Comparison of ENCODE assay signal across 9 cellular contexts in the genomic region with DNA sequence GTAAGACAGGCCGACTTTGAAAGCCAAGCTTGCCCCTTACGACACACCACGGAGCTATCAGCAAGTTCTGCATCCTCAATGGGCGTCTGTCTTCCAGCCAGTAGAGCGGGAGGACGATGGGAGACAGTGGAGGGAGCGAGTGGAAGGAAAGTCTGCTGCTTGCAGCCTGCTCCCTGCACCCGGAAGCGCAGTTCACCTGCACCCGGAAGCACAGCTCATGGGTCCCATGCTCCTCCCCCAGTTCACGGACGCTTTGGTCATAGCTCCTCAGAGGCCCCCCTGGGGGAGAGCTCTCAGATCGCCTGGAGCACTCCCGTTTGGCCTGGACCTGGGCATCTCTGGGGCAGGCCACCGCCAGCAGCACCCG. TPM values are rescaled to one million over a fixed set of nuclear protein-coding genes. Genes with fewer than 3 reads are reported as not detected.
DNase-seq lines count a peak whose midpoint lies in the region; ATAC-seq, FAIRE-seq and TF ChIP-seq lines count a peak whose summit lies in the region.
"Had no signal": no experiment of that assay in that cellular context is flagged by ENCODE, and none has a peak within 500 bp of the region (broad histone marks: within the 10 kb centered on the region; RNA-seq: fewer than 3 reads in every experiment).

No MANE protein-coding gene starts in this region.

- H3K4ac ChIP-seq in mesenchymal stem cell (ENCODE audit: low read depth in 1 of 2, low read length in 2 of 2) = no peak overlapping the region

- no TSS peak for BruUV-seq in K562 (replicated peaks; lab: Mats Ljungman, UMichigan)

- H3K36me3 ChIP-seq in K562 (ENCODE audit: control insufficient read depth, insufficient read depth, low read length) = no peaks in the 10 kb centered on the region
- H3K36me3 ChIP-seq in mesenchymal stem cell (ENCODE audit: control insufficient read depth in 1 of 2, insufficient read depth in 2 of 2, low read depth in 1 of 2, low read length in 2 of 2) = peaks cover 57 to 79% of the 10 kb centered on the region in 2 experiments
- H3K36me3 ChIP-seq in transverse colon = no peaks in the 10 kb centered on the region

- H4K20me1 ChIP-seq in K562 (replicated peaks; ENCODE audit: control insufficient read depth, insufficient read depth, low read length) = no peaks in the 10 kb centered on the region

- no peak overlapping the region for H2BK15ac ChIP-seq in mesenchymal stem cell (ENCODE audit: low read depth, poor library complexity, severe bottlenecking)

- peak overlapping the region; percentile 2 to 57 for H3K18ac ChIP-seq in mesenchymal stem cell (ENCODE audit: low read depth in 1 of 2, low read length in 2 of 2)

- DNase-seq in NCI-H146 (lab: John Stamatoyannopoulos, UW) (peak; percentile 55), NCI-H146 treated with DMSO at 0.1 percent for 48 hours (lab: John Stamatoyannopoulos, UW; ENCODE audit: unreplicated experiment) (no peak), K562 (ENCODE audit: extremely low read depth in 1 of 4, low spot score in 3 of 4) (peak in 3 of 4 experiments; percentile 27 to 37 (median 35)), mesenchymal stem cell (no peak), transverse colon (no peak), KG1 (lab: John Stamatoyannopoulos, UW) (no peak), NCI-H82 treated with DMSO at 0.1 percent for 48 hours (lab: John Stamatoyannopoulos, UW; ENCODE audit: unreplicated experiment) (no peak)
- DNase-seq: GDM1 had no signal

- H3K4me1 ChIP-seq in K562 (replicated peaks in 1 of 2; ENCODE audit: control insufficient read depth in 2 of 2, insufficient read depth in 2 of 2, low read length in 2 of 2) = peaks cover 0 to 6% of the 10 kb centered on the region in 2 experiments; a peak in 2 of 5 replicates
- H3K4me1 ChIP-seq in mesenchymal stem cell (ENCODE audit: control insufficient read depth, insufficient read depth, low read depth, low read length) = peaks cover 47% of the 10 kb centered on the region
- peaks cover 11 to 37% (median 20%) of the 10 kb centered on the region in 4 donors for H3K4me1 ChIP-seq in transverse colon

- H2AK5ac ChIP-seq in mesenchymal stem cell (ENCODE audit: low read length, severe bottlenecking) = no peak overlapping the region

- H3K9me1 ChIP-seq in K562 (ENCODE audit: control insufficient read depth, insufficient read depth, low read length) = no peaks in the 10 kb centered on the region

- ATAC-seq in K562 (peak; percentile 64), GM18505 (IDR thresholded peaks at IDR 0.05; ENCODE audit: unreplicated experiment) (no peak)

- no peak overlapping the region for H2BK5ac ChIP-seq in mesenchymal stem cell (ENCODE audit: low read depth, low read length, poor library complexity, severe bottlenecking)

- no peaks in the 10 kb centered on the region for H3K79me2 ChIP-seq in K562 (ENCODE audit: control insufficient read depth, insufficient read depth, low read length)

- POLR2A ChIA-PET in K562 (lab: Yijun Ruan, JAX) = no interaction called here

- no peak for FAIRE-seq in K562 (lab: Jason Lieb, UNC)

- H3K4me3 ChIP-seq in K562 (no peak overlapping the region), mesenchymal stem cell (ENCODE audit: insufficient read depth in 1 of 2, low read depth in 1 of 2, low read length in 2 of 2) (no peak overlapping the region), transverse colon (no peak overlapping the region)

- H3K23ac ChIP-seq in mesenchymal stem cell (ENCODE audit: low read length in 2 of 2) = no peak overlapping the region

- peak overlapping the region in 1 of 2 experiments; percentile 67 for H3K14ac ChIP-seq in mesenchymal stem cell (ENCODE audit: low read length in 2 of 2)

- H3K27me3 ChIP-seq in K562 (ENCODE audit: control insufficient read depth in 2 of 2, insufficient read depth in 2 of 2, low read length in 2 of 2) = peaks cover 2 to 10% of the 10 kb centered on the region in 2 experiments; a peak in 2 of 5 replicates
- no peaks in the 10 kb centered on the region for H3K27me3 ChIP-seq in mesenchymal stem cell (ENCODE audit: control insufficient read depth in 1 of 2, insufficient read depth in 1 of 2, low read length in 2 of 2)
- H3K27me3 ChIP-seq in transverse colon = no peaks in the 10 kb centered on the region

- peak overlapping the region in 1 of 2 experiments; percentile 91 for H2BK12ac ChIP-seq in mesenchymal stem cell (ENCODE audit: low read length in 2 of 2)

- in situ Hi-C loops in K562 (cut with MboI) = loop anchor here (5.0 kb wide), 2 partner anchors 107 to 287 kb away; no protein-coding TSS in a partner anchor
- in situ Hi-C loops in transverse colon (cut with MboI; ENCODE audit: low pct_ligation_motif_present in 1 of 4, low pct_unique_long_range_greater_than_20kb in 1 of 4, low sequenced_read_pairs in 3 of 4) = loop anchor here (5.0 to 25.0 kb wide), 3 partner anchors 109 to 292 kb away; no protein-coding TSS in a partner anchor

- H4K91ac ChIP-seq in mesenchymal stem cell (ENCODE audit: low read length) = no peak overlapping the region

- intact Hi-C loops in K562 (cut with micrococcal nuclease) = no loop called here
- intact Hi-C loops in transverse colon (cut with DNase I; ENCODE audit: low total_unique reads) = loop anchor here (1.0 to 10.0 kb wide), 3 partner anchors 57 to 239 kb away; no protein-coding TSS in a partner anchor

- TF ChIP-seq CTCF in K562 (IDR thresholded peaks at IDR 0.05 in 2 of 3, conservative IDR thresholded peaks at IDR 0.05 in 1 of 3; ENCODE audit: insufficient read depth in 2 of 3, low read depth in 1 of 3, low read length in 3 of 3) = peak in 1 of 3 experiments; percentile 12; a peak in 1 of 6 replicates
- peak in 1 of 5 experiments; percentile 24 for TF ChIP-seq CTCF in transverse colon (IDR thresholded peaks at IDR 0.05)

- H3K9ac ChIP-seq in K562 (ENCODE audit: insufficient read depth in 1 of 2, low read depth in 2 of 2, low read length in 2 of 2) = no peak overlapping the region
- H3K9ac ChIP-seq in mesenchymal stem cell (ENCODE audit: low read length) = no peak overlapping the region

- H2AFZ ChIP-seq in K562 (ENCODE audit: low read depth, low read length) (peak overlapping the region; percentile 63), mesenchymal stem cell (ENCODE audit: low read depth, low read length) (no peak overlapping the region)

- H3K4me2 ChIP-seq in K562 (ENCODE audit: insufficient read depth, low read length) = peak overlapping the region; percentile 49
- H3K4me2 ChIP-seq in mesenchymal stem cell (ENCODE audit: low read length, poor library complexity, severe bottlenecking) = no peak overlapping the region

- H3K27ac ChIP-seq in K562 (ENCODE audit: extremely low read depth, low read depth, low read length) = no peak overlapping the region
- H3K27ac ChIP-seq in mesenchymal stem cell (ENCODE audit: low read length, poor library complexity, severe bottlenecking) = no peak overlapping the region
- peak overlapping the region; percentile 72 to 88 (median 76) for H3K27ac ChIP-seq in transverse colon

- CTCF ChIA-PET in K562 (lab: Yijun Ruan, JAX; ENCODE audit: low intra/inter-chr PET ratio) = interaction anchor here (0.8 to 1.3 kb wide), 2 partner anchors 112 to 118 kb away, joined by 4 to 5 read pairs; no protein-coding TSS in a partner anchor

- no peak overlapping the region for H2BK120ac ChIP-seq in mesenchymal stem cell (ENCODE audit: low read depth, low read length)

- WGBS in K562 (ENCODE audit: insufficient coverage, low coverage, missing lambda C conversion rate) = 15% methylated on average over 13 of the region's 16 CpGs
- 94% methylated on average over 16 of the region's 16 CpGs for WGBS in mesenchymal stem cell
- WGBS in transverse colon (ENCODE audit: low coverage in 1 of 2), 2 donors = 65% methylated on average over 14 of the region's 16 CpGs; no CpG with 5 or more reads in 1 of the 2 donors

- TF ChIP-seq EP300 in K562 (IDR thresholded peaks at IDR 0.05; ENCODE audit: low read length) (no peak), transverse colon (IDR thresholded peaks at IDR 0.05; ENCODE audit: low read depth) (no peak)

- H3K9me3 ChIP-seq in K562 (replicated peaks; ENCODE audit: control insufficient read depth, insufficient read depth, low read depth, low read length) (no peaks in the 10 kb centered on the region; the same call in 1 of the 2 replicates), mesenchymal stem cell (ENCODE audit: control insufficient read depth, low read length) (peaks cover 2% of the 10 kb centered on the region), transverse colon (no peaks in the 10 kb centered on the region)

- TF ChIP-seq RAD21 in K562 (CRISPR knock-in tag; conservative IDR thresholded peaks at IDR 0.05 in 1 of 2, IDR thresholded peaks at IDR 0.05 in 1 of 2) = no peak

- H3K79me1 ChIP-seq in mesenchymal stem cell (replicated peaks; ENCODE audit: low read length, poor library complexity, severe bottlenecking) = peaks cover 19% of the 10 kb centered on the region

- no peak for TF ChIP-seq POLR2A in K562 (conservative IDR thresholded peaks at IDR 0.05)
- no peak for TF ChIP-seq POLR2A in transverse colon (IDR thresholded peaks at IDR 0.05)
- TF ChIP-seq POLR2A in GM18505 (IDR thresholded peaks at IDR 0.05; ENCODE audit: borderline replicate concordance, extremely low read depth, insufficient read depth, insufficient read length) = no peak

- peak overlapping the region; percentile 35 for H4K8ac ChIP-seq in mesenchymal stem cell (ENCODE audit: low read length)

TF ChIP-seq in K562, 482 proteins besides CTCF, POLR2A, EP300 and RAD21 (continues in another document):
- TF ChIP-seq ZNF263 (CRISPR knock-in tag; IDR thresholded peaks at IDR 0.05; ENCODE audit: borderline replicate concordance) (peak; percentile 35; the same call in 1 of the 2 replicates), SOX6 (IDR thresholded peaks at IDR 0.05) (no peak)

RNA-seq across cellular contexts. Expression of a gene that starts 51.3 kb away (rescaled TPM):
- total RNA-seq in K562 (2011; cell fraction: chromatin; rRNA removed; ENCODE audit: low replicate concordance) = not detected in 2 replicates
- not detected in 2 replicates for total RNA-seq in K562 (2011; cell fraction: nucleolus; rRNA removed)
- total RNA-seq in K562 (2011; cell fraction: nucleoplasm; rRNA removed) = not detected in 2 replicates
- total RNA-seq in K562 (2014; rRNA removed) = not detected in 2 replicates
- total RNA-seq in K562 (2014; rRNA removed; fragmentation: Illumina TruSeq; extraction: Trizol) = not detected in 2 replicates
- total RNA-seq in K562 (2015; rRNA removed; fragmentation: Illumina TruSeq; extraction: Trizol) = not detected in 2 replicates
- total RNA-seq in K562 (2021) = 0.56 and 0.66 TPM in 2 replicates
- polyA plus RNA-seq in K562 (2011; rRNA removed) = not detected in 2 replicates
- 0.10 TPM in 1 of 2 replicates, not detected in the other for polyA plus RNA-seq in K562 (2011; cell fraction: cytosol; rRNA removed)
- 0.33 TPM in 1 of 2 replicates, not detected in the other for polyA plus RNA-seq in K562 (2011; cell fraction: nucleus; rRNA removed)
- polyA plus RNA-seq in K562 (2012) = not detected in 2 replicates
- not detected in 2 replicates for polyA plus RNA-seq in K562 (2014; fragmentation: Illumina TruSeq; extraction: Trizol)
- not detected for polyA plus RNA-seq in K562 (2014; fragmentation: Nextera tagmentation; extraction: Ambion mirVana)
- polyA plus RNA-seq in K562 (2014; rRNA removed) = not detected in 2 replicates
- not detected in 2 replicates for polyA minus RNA-seq in K562 (2011; rRNA and poly(A)+ RNA removed)
- 2.7 TPM in 1 of 2 replicates, not detected in the other for polyA minus RNA-seq in K562 (2011; cell fraction: cytosol; rRNA and poly(A)+ RNA removed)
- polyA minus RNA-seq in K562 (2011; cell fraction: nucleus; rRNA and poly(A)+ RNA removed) = 0.13 TPM in 1 of 2 replicates, not detected in the other
- polyA plus RNA-seq in mesenchymal stem cell (2013, experiment 1 of 2) = 190 TPM
- polyA plus RNA-seq in mesenchymal stem cell (2013, experiment 2 of 2) = 191 TPM
- 10 to 100 TPM; 48.6 to 92.1 (median 68.9) TPM for total RNA-seq in transverse colon

Comparison
In these comparisons a context has a peak if more than half of its experiments do, and no peak if none do; other contexts are left out.
1. DNase-seq: peak in NCI-H146 (single experiment) and K562 (3 of 4); none in NCI-H146 treated with DMSO at 0.1 percent for 48 hours (single experiment), mesenchymal stem cell (single experiment), transverse colon (single experiment), KG1 (single experiment) and NCI-H82 treated with DMSO at 0.1 percent for 48 hours (single experiment).
2. H3K27ac ChIP-seq: peak in transverse colon (4 of 4); none in K562 (single experiment) and mesenchymal stem cell (single experiment).
3. RNA of a gene that starts 51.3 kb away (total RNA-seq): 48.6 to 92.1 TPM in transverse colon; 0.56 to 0.66 TPM in K562; every median in the first group is over 10 times any median in the second.